In genomic region chr14:35001624-35002023, GRCh38 we compare ENCODE assay signal across 10 cellular contexts.
"Had no signal": no experiment of that assay in that cellular context is flagged by ENCODE, and none has a peak within 500 bp of the region (broad histone marks: within the 10 kb centered on the region; RNA-seq: fewer than 3 reads in every experiment).

No MANE protein-coding gene starts in this region.

- H2AFZ ChIP-seq: GM23248 had no signal

- H3K27ac ChIP-seq: GM23248, KMS-11 had no signal

- H3K27ac Mint-ChIP-seq: HFFc6 had no signal

- H3K9me3 Mint-ChIP-seq: H9, HFFc6 had no signal

- H3K4me1 Mint-ChIP-seq: H9 had no signal

- FAIRE-seq: H54, HTR-8/SVneo had no signal

- H3K9ac ChIP-seq: GM23248, KMS-11 had no signal

- H3K4me3 Mint-ChIP-seq: H9, HFFc6 had no signal

- H3K4me3 ChIP-seq: GM23248 had no signal

- DNase-seq: GM23248, GOT3, H9, HCEC 1CT, HFFc6, Karpas-422, KBM-7 had no signal

- H3K4me2 ChIP-seq: KMS-11 had no signal
